1 cellular context compared by ENCODE assay signal in the genomic region with DNA sequence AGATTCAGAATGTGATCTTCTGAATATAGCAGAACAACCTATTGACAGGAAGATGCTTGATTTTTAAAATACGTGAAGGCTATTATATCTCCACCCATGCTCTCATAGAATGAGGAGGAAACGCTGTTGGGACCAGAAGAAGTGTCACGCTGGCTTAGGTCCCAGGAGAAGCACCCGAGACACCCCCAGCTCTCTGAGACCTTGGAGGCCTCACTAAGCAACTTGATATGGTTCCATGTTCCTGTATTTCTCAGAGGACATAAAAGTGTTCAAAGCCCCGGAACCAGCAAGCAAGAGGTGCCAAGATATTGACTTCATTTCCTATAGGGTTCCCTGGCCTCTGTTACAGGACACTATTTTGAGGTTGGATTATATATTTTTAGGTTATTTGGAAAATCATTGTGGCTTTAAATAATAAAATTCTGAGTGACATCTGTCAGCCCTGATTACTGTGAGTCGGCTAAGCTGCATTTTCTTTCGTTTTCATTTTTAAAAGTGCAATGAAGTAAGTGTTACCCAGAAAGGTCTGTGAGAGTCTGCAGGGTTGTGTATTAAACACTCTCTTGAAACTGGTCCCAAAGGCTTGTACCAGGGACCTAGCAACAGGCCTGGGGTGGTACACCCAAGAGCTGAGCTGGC.
TF ChIP-seq lines count a peak whose summit lies in the region.

No MANE protein-coding gene starts in this region.

TF ChIP-seq in WTC11, 78 proteins besides CTCF, POLR2A, EP300 and RAD21 (continued from another document):
- TF ChIP-seq, protein P1, sequence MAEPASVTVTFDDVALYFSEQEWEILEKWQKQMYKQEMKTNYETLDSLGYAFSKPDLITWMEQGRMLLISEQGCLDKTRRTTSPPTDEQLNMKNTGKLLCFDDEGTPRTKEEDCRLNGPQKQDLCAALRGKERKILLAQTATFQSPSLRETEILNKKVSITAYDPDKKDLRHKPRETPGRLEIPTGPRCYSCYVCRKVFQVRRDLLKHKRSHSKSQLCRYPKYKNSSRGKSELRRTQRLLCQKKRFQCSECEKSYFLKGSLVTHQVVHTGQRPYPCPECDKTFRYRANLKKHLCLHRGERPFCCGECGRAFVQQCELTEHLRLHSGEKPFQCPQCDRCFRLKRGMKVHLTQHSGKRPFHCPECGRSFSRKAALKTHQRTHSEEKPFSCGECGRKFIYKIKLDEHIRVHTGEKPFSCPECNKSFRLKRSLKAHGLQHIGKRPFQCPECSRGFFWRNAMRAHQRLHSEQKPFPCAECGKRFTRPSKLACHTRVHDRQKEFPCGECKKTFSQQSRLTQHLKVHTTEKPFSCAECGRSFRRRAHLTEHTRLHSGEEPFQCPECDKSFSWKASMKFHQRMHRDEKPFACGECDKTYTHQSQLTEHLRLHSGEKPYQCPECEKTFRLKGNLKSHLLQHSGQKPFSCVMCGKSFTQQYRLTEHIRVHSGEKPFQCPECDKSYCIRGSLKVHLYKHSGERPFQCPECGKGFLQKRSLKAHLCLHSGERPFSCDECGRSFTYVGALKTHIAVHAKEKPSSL (CRISPR knock-in tag; conservative IDR thresholded peaks at IDR 0.05): no peak
- TF ChIP-seq NR3C1 (CRISPR knock-in tag; conservative IDR thresholded peaks at IDR 0.05; ENCODE audit: low read depth) (no peak), JAZF1 (CRISPR knock-in tag; IDR thresholded peaks at IDR 0.05) (no peak), SMAD3 (CRISPR knock-in tag; IDR thresholded peaks at IDR 0.05; ENCODE audit: borderline replicate concordance) (no peak), ATF1 (CRISPR knock-in tag; IDR thresholded peaks at IDR 0.05) (no peak), GABPB1 (CRISPR knock-in tag; IDR thresholded peaks at IDR 0.05) (no peak), ZNF219 (CRISPR knock-in tag; IDR thresholded peaks at IDR 0.05; ENCODE audit: borderline replicate concordance) (no peak)
- TF ChIP-seq, protein P2, sequence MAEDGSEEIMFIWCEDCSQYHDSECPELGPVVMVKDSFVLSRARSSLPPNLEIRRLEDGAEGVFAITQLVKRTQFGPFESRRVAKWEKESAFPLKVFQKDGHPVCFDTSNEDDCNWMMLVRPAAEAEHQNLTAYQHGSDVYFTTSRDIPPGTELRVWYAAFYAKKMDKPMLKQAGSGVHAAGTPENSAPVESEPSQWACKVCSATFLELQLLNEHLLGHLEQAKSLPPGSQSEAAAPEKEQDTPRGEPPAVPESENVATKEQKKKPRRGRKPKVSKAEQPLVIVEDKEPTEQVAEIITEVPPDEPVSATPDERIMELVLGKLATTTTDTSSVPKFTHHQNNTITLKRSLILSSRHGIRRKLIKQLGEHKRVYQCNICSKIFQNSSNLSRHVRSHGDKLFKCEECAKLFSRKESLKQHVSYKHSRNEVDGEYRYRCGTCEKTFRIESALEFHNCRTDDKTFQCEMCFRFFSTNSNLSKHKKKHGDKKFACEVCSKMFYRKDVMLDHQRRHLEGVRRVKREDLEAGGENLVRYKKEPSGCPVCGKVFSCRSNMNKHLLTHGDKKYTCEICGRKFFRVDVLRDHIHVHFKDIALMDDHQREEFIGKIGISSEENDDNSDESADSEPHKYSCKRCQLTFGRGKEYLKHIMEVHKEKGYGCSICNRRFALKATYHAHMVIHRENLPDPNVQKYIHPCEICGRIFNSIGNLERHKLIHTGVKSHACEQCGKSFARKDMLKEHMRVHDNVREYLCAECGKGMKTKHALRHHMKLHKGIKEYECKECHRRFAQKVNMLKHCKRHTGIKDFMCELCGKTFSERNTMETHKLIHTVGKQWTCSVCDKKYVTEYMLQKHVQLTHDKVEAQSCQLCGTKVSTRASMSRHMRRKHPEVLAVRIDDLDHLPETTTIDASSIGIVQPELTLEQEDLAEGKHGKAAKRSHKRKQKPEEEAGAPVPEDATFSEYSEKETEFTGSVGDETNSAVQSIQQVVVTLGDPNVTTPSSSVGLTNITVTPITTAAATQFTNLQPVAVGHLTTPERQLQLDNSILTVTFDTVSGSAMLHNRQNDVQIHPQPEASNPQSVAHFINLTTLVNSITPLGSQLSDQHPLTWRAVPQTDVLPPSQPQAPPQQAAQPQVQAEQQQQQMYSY (CRISPR knock-in tag; IDR thresholded peaks at IDR 0.05): no peak
- TF ChIP-seq, protein P3, sequence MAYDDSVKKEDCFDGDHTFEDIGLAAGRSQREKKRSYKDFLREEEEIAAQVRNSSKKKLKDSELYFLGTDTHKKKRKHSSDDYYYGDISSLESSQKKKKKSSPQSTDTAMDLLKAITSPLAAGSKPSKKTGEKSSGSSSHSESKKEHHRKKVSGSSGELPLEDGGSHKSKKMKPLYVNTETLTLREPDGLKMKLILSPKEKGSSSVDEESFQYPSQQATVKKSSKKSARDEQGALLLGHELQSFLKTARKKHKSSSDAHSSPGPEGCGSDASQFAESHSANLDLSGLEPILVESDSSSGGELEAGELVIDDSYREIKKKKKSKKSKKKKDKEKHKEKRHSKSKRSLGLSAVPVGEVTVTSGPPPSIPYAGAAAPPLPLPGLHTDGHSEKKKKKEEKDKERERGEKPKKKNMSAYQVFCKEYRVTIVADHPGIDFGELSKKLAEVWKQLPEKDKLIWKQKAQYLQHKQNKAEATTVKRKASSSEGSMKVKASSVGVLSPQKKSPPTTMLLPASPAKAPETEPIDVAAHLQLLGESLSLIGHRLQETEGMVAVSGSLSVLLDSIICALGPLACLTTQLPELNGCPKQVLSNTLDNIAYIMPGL (CRISPR knock-in tag; IDR thresholded peaks at IDR 0.05): no peak
TF ChIP-seq in WTC11: peak in this region for 0.
